ENCODE assay signal across 13 cellular contexts in genomic region chr1:175471039-175471800, GRCh38.
DNase-seq lines count a peak whose midpoint lies in the region; ATAC-seq and TF ChIP-seq lines count a peak whose summit lies in the region.
"Had no signal": no experiment of that assay in that cellular context is flagged by ENCODE, and none has a peak within 500 bp of the region (broad histone marks: within the 10 kb centered on the region; RNA-seq: fewer than 3 reads in every experiment).

No MANE protein-coding gene starts in this region.

- no peaks in the 10 kb centered on the region for H3K9me3 Mint-ChIP-seq in Caco-2 (ENCODE audit: unreplicated experiment)
- H3K9me3 Mint-ChIP-seq in HFFc6: peaks cover 37% of the 10 kb centered on the region
- H3K9me3 Mint-ChIP-seq: IgD-negative memory B cell had no signal

- H3K36me3 ChIP-seq in Caco-2 (ENCODE audit: control insufficient read depth, insufficient read depth, low read length) (no peaks in the 10 kb centered on the region), OCI-LY7 (ENCODE audit: insufficient read depth, low read length) (no peaks in the 10 kb centered on the region)
- H3K36me3 ChIP-seq: heart left ventricle had no signal

- no peak overlapping the region for H3K4me2 ChIP-seq in OCI-LY7 (ENCODE audit: low read length)

- H3K4me1 Mint-ChIP-seq in Caco-2 (ENCODE audit: low read depth, unreplicated experiment) (no peaks in the 10 kb centered on the region), HFFc6 (ENCODE audit: low read depth) (no peaks in the 10 kb centered on the region; the same call in 1 of the 2 replicates)
- H3K4me1 Mint-ChIP-seq: IgD-negative memory B cell had no signal

- no peak overlapping the region for H2AFZ ChIP-seq in OCI-LY7 (ENCODE audit: low read length)

- CTCF ChIA-PET in Caco-2 (lab: Charles Lee): no interaction called here
- CTCF ChIA-PET in OCI-LY7 (lab: Charles Lee; ENCODE audit: unreplicated experiment): interaction anchor here (0.5 kb wide), 1 partner anchor 153 kb away, joined by 4 read pairs; no protein-coding TSS in a partner anchor

- no peaks in the 10 kb centered on the region for H3K79me2 ChIP-seq in OCI-LY7 (ENCODE audit: insufficient read depth, low read depth, low read length)

- no peaks in the 10 kb centered on the region for H3K9me2 ChIP-seq in OCI-LY7 (ENCODE audit: insufficient read depth, low read length)

- no peak overlapping the region for H3K27ac ChIP-seq in OCI-LY7 (ENCODE audit: low read depth, low read length, poor library complexity, severe bottlenecking)
- H3K27ac ChIP-seq: heart left ventricle, skin epidermis had no signal

- no peak for ATAC-seq in GM18511 (IDR thresholded peaks at IDR 0.05; ENCODE audit: unreplicated experiment)
- ATAC-seq in GM19324 (IDR thresholded peaks at IDR 0.05; ENCODE audit: low FRiP score, unreplicated experiment): no peak

- TF ChIP-seq CTCF in Caco-2 (IDR thresholded peaks at IDR 0.05; ENCODE audit: insufficient read depth in 1 of 2, low read depth in 1 of 2, low read length in 1 of 2, severe bottlenecking in 1 of 2, unreplicated experiment in 1 of 2) (no peak), HFFc6 (IDR thresholded peaks at IDR 0.05) (no peak), OCI-LY7 (conservative IDR thresholded peaks at IDR 0.05; ENCODE audit: low read length) (no peak)

- H3K27me3 ChIP-seq in Caco-2 (replicated peaks; ENCODE audit: control insufficient read depth, insufficient read depth, low read length): no peaks in the 10 kb centered on the region; the same call in 1 of the 2 replicates

- H3K36me3 Mint-ChIP-seq in Caco-2 (ENCODE audit: insufficient read depth, unreplicated experiment) (no peaks in the 10 kb centered on the region), HFFc6 (ENCODE audit: low read depth) (no peaks in the 10 kb centered on the region)

- DNase-seq in Caco-2: peak; percentile 13 to 37
- peak; percentile 32 for DNase-seq in HFFc6
- DNase-seq in NOMO-1 treated with dmso at 0.1 percent for 144 hours (lab: John Stamatoyannopoulos, UW; ENCODE audit: unreplicated experiment): peak; percentile 91
- peak; percentile 70 for DNase-seq in foreskin melanocyte
- no peak for DNase-seq in OCI-LY7 (ENCODE audit: low spot score)
- DNase-seq in NCI-H2029 treated with DMSO at 0.1 percent for 48 hours (lab: John Stamatoyannopoulos, UW): no peak
- DNase-seq: activated T-cell treated with anti-CD3 and anti-CD28 coated beads, Interleukin-2, amount 50 U/mL, for 48 hours; heart left ventricle; NCI-H510A treated with DMSO at 0.1 percent for 48 hours had no signal

- no peaks in the 10 kb centered on the region for H4K20me1 ChIP-seq in OCI-LY7 (ENCODE audit: insufficient read depth, low read length)

- no peak overlapping the region for H3K4me3 ChIP-seq in Caco-2 (ENCODE audit: low read depth, low read length)
- H3K4me3 ChIP-seq in OCI-LY7 (ENCODE audit: low read depth, low read length, poor library complexity, severe bottlenecking): no peak overlapping the region
- H3K4me3 ChIP-seq: heart left ventricle, skin epidermis had no signal

- POLR2A ChIA-PET in Caco-2 (lab: Charles Lee) (no interaction called here), OCI-LY7 (lab: Charles Lee) (no interaction called here)

- H3K4me1 ChIP-seq in Caco-2: no peaks in the 10 kb centered on the region
- H3K4me1 ChIP-seq in OCI-LY7 (ENCODE audit: insufficient read depth, low read length, poor library complexity, severe bottlenecking): no peaks in the 10 kb centered on the region
- H3K4me1 ChIP-seq: heart left ventricle had no signal

- H3K27me3 Mint-ChIP-seq in Caco-2 (ENCODE audit: insufficient read depth, unreplicated experiment): peaks cover 19% of the 10 kb centered on the region
- H3K27me3 Mint-ChIP-seq in HFFc6 (ENCODE audit: insufficient read depth): peaks cover 12% of the 10 kb centered on the region
- H3K27me3 Mint-ChIP-seq: IgD-negative memory B cell had no signal

- no peak overlapping the region for H3K27ac Mint-ChIP-seq in Caco-2 (ENCODE audit: unreplicated experiment)
- H3K27ac Mint-ChIP-seq in HFFc6: no peak overlapping the region
- H3K27ac Mint-ChIP-seq: IgD-negative memory B cell had no signal

- H3K9me3 ChIP-seq in Caco-2: no peaks in the 10 kb centered on the region
- no peaks in the 10 kb centered on the region for H3K9me3 ChIP-seq in OCI-LY7 (ENCODE audit: low read length)
- H3K9me3 ChIP-seq: heart left ventricle had no signal

- H3K4me3 Mint-ChIP-seq in Caco-2 (ENCODE audit: unreplicated experiment) (no peak overlapping the region), HFFc6 (no peak overlapping the region)
- H3K4me3 Mint-ChIP-seq: IgD-negative memory B cell had no signal

- BruUV-seq in Caco-2 (replicated peaks; lab: Mats Ljungman, UMichigan) (no TSS peak), OCI-LY7 (replicated peaks; lab: Mats Ljungman, UMichigan) (no TSS peak)

- intact Hi-C loops in Caco-2 (cut with micrococcal nuclease; ENCODE audit: unreplicated experiment): no loop called here
- intact Hi-C loops in OCI-LY7 (cut with micrococcal nuclease; ENCODE audit: unreplicated experiment): no loop called here

Comparison
In these comparisons a context has a peak if more than half of its experiments do, and no peak if none do; other contexts are left out.
1. DNase-seq: peak in Caco-2 (2 of 2), HFFc6 (single experiment), NOMO-1 treated with dmso at 0.1 percent for 144 hours (single experiment) and foreskin melanocyte (single experiment); none in OCI-LY7 (single experiment) and NCI-H2029 treated with DMSO at 0.1 percent for 48 hours (single experiment).